8 cellular contexts compared by ENCODE assay signal in the genomic region with DNA sequence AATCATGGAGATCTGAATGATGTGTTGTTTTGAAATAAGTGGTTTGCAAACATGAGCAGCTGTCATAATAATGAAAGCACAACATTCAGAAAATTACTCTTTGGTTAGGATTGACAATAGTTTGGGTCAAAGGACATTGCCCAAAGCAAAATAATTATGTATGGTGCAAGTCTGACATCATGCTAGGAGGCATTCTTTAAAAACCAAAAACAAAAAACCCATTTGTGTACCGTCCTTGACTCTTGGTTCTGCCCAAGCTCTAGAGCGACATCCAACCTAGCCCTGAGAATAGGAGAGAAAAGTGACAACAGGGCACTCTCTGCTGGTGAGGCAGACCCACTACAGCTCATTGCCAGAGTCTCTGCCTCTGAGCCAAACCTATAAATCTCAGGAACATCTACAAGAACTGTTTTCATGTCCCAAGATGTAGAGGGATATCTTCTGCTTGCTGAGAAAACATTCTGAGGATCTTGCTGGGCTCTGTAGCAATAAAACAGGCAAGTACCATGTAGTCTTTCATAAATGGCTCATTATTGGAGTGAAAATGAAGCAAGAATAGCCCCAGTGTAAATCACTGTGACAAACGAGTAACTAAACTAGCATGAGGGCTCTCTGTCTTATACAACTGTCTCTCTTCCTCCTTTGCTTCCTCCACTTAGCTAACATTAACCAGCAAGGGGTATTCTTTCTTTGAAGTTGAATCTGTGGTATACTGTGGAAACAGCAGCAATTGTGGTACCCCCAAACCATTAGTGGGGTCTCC.
DNase-seq lines count a peak whose midpoint lies in the region; ATAC-seq and TF ChIP-seq lines count a peak whose summit lies in the region.

No MANE protein-coding gene starts in this region.

- no peak overlapping the region for H3K4me3 Mint-ChIP-seq in activated CD4-positive, alpha-beta T cell treated with anti-CD3 and anti-CD28 coated beads, Interleukin-2, amount 10 ng/mL, durations not matched to agents 7 days and 5 days
- no peak overlapping the region for H3K4me3 Mint-ChIP-seq in endothelial cell (ENCODE audit: unreplicated experiment)
- no peak overlapping the region for H3K4me3 Mint-ChIP-seq in nephron

- peak; percentile 56 for ATAC-seq in GM18868 (IDR thresholded peaks at IDR 0.05; ENCODE audit: unreplicated experiment)
- peak; percentile 42 for ATAC-seq in HG03095 (IDR thresholded peaks at IDR 0.05; ENCODE audit: unreplicated experiment)
- no peak for ATAC-seq in omental fat pad (ENCODE audit: low FRiP score)

- H3K27me3 ChIP-seq in BLaER1, result no peaks in the 10 kb centered on the region

- H3K9me3 ChIP-seq in BLaER1, result no peaks in the 10 kb centered on the region

- POLR2A ChIA-PET in activated CD4-positive, alpha-beta T cell treated with anti-CD3 and anti-CD28 coated beads, Interleukin-2, amount 10 ng/mL, durations not matched to agents 7 days and 5 days (lab: Charles Lee), result interaction anchor here (0.9 to 1.1 kb wide), 2 partner anchors 508 to 509 kb away, joined by 3 read pairs; a partner anchor contains a TSS

- H3K27ac ChIP-seq in BLaER1, result no peak overlapping the region

- H3K4me2 ChIP-seq in BLaER1, result peak overlapping the region; percentile 3; the same call in 1 of the 2 replicates

- DNase-seq in NCI-H345 treated with DMSO at 0.1 percent for 48 hours (lab: John Stamatoyannopoulos, UW; ENCODE audit: unreplicated experiment) (peak; percentile 39), endothelial cell (ENCODE audit: low spot score) (peak; percentile 44), omental fat pad (ENCODE audit: low spot score) (no peak)
- DNase-seq in activated CD4-positive, alpha-beta T cell treated with anti-CD3 and anti-CD28 coated beads, Interleukin-2, amount 10 ng/mL, durations not matched to agents 7 days and 5 days, result peak; percentile 64

- TF ChIP-seq CTCF in endothelial cell (IDR thresholded peaks at IDR 0.05; ENCODE audit: unreplicated experiment) (peak; percentile 54), nephron (IDR thresholded peaks at IDR 0.05; ENCODE audit: unreplicated experiment in 3 of 3) (peak; percentile 56 to 73 (median 67)), omental fat pad (IDR thresholded peaks at IDR 0.05) (no peak)

- no peak overlapping the region for H3K9ac ChIP-seq in BLaER1

- H3K36me3 Mint-ChIP-seq in activated CD4-positive, alpha-beta T cell treated with anti-CD3 and anti-CD28 coated beads, Interleukin-2, amount 10 ng/mL, durations not matched to agents 7 days and 5 days (ENCODE audit: low read depth), result no peaks in the 10 kb centered on the region
- H3K36me3 Mint-ChIP-seq in endothelial cell (ENCODE audit: low read depth, unreplicated experiment) (no peaks in the 10 kb centered on the region), nephron (ENCODE audit: low read depth) (no peaks in the 10 kb centered on the region)

- H3K4me3 ChIP-seq in BLaER1, result no peak overlapping the region

- no peaks in the 10 kb centered on the region for H3K9me3 Mint-ChIP-seq in activated CD4-positive, alpha-beta T cell treated with anti-CD3 and anti-CD28 coated beads, Interleukin-2, amount 10 ng/mL, durations not matched to agents 7 days and 5 days
- H3K9me3 Mint-ChIP-seq in endothelial cell (ENCODE audit: unreplicated experiment) (no peaks in the 10 kb centered on the region), nephron (no peaks in the 10 kb centered on the region)

- H3K27me3 Mint-ChIP-seq in activated CD4-positive, alpha-beta T cell treated with anti-CD3 and anti-CD28 coated beads, Interleukin-2, amount 10 ng/mL, durations not matched to agents 7 days and 5 days, result no peaks in the 10 kb centered on the region
- no peaks in the 10 kb centered on the region for H3K27me3 Mint-ChIP-seq in endothelial cell (ENCODE audit: unreplicated experiment)
- H3K27me3 Mint-ChIP-seq in nephron (ENCODE audit: low read depth), result peaks cover 4% of the 10 kb centered on the region

- no peaks in the 10 kb centered on the region for H3K36me3 ChIP-seq in BLaER1

- H3K4me1 Mint-ChIP-seq in activated CD4-positive, alpha-beta T cell treated with anti-CD3 and anti-CD28 coated beads, Interleukin-2, amount 10 ng/mL, durations not matched to agents 7 days and 5 days, result peaks cover 44% of the 10 kb centered on the region
- H3K4me1 Mint-ChIP-seq in endothelial cell (ENCODE audit: unreplicated experiment), result peaks cover 21% of the 10 kb centered on the region
- peaks cover 13% of the 10 kb centered on the region for H3K4me1 Mint-ChIP-seq in nephron

- peaks cover 48% of the 10 kb centered on the region for H3K4me1 ChIP-seq in BLaER1

- CTCF ChIA-PET in activated CD4-positive, alpha-beta T cell treated with anti-CD3 and anti-CD28 coated beads, Interleukin-2, amount 10 ng/mL, durations not matched to agents 7 days and 5 days (lab: Charles Lee), result interaction anchor here (0.5 to 3.0 kb wide), 39 partner anchors 8 to 1438 kb away, joined by 3 to 30 read pairs (median 4); a partner anchor contains a TSS

- H3K27ac Mint-ChIP-seq in activated CD4-positive, alpha-beta T cell treated with anti-CD3 and anti-CD28 coated beads, Interleukin-2, amount 10 ng/mL, durations not matched to agents 7 days and 5 days, result peak overlapping the region; percentile 46
- H3K27ac Mint-ChIP-seq in endothelial cell (ENCODE audit: unreplicated experiment), result no peak overlapping the region
- no peak overlapping the region for H3K27ac Mint-ChIP-seq in nephron

- H4K20me1 ChIP-seq in BLaER1, result no peaks in the 10 kb centered on the region

Comparison
In these comparisons a context has a peak if more than half of its experiments do, and no peak if none do; other contexts are left out.
1. CTCF ChIP-seq: peak in endothelial cell (single experiment) and nephron (3 of 3); none in omental fat pad (0 of 3).